8 cellular contexts compared by ENCODE assay signal in genomic region chr3:127734754-127735473, GRCh38.
DNase-seq lines count a peak whose midpoint lies in the region; ATAC-seq and TF ChIP-seq lines count a peak whose summit lies in the region.

No MANE protein-coding gene starts in this region.

- DNase-seq in fibroblast of pulmonary artery (ENCODE audit: low read depth) (peak; percentile 96), pulmonary artery endothelial cell (ENCODE audit: low read depth, low spot score) (peak; percentile 17), T-helper 17 cell (no peak), immature natural killer cell (no peak), NCI-H526 (lab: John Stamatoyannopoulos, UW) (no peak)

- H3K4me3 ChIP-seq in GM08714 (ENCODE audit: low read length) (peak overlapping the region; percentile 92), fibroblast of pulmonary artery (replicated peaks; ENCODE audit: low read depth, low read length) (no peak overlapping the region)

- H3K4me3 Mint-ChIP-seq in T-helper 17 cell (no peak overlapping the region), immature natural killer cell (no peak overlapping the region)

- H3K36me3 Mint-ChIP-seq in T-helper 17 cell (ENCODE audit: low read depth) (no peaks in the 10 kb centered on the region), immature natural killer cell (no peaks in the 10 kb centered on the region)

- H3K27ac Mint-ChIP-seq in T-helper 17 cell, result no peak overlapping the region
- peak overlapping the region in 1 of 6 donors; percentile 2 for H3K27ac Mint-ChIP-seq in immature natural killer cell

- no peak for TF ChIP-seq CTCF in fibroblast of pulmonary artery (IDR thresholded peaks at IDR 0.05; ENCODE audit: low read length, missing control alignments)

- TF ChIP-seq POLR2A in Raji (IDR thresholded peaks at IDR 0.05; ENCODE audit: insufficient read depth, low read depth, low read length), result 0 out of 2 replicates have a peak, but pooled peaks have one; percentile 10

- H3K27me3 Mint-ChIP-seq in T-helper 17 cell (peaks cover 36% of the 10 kb centered on the region), immature natural killer cell (ENCODE audit: low read depth in 3 of 3) (peaks cover 2 to 6% (median 3%) of the 10 kb centered on the region in 3 donors)

- H3K9me3 Mint-ChIP-seq in immature natural killer cell, result no peaks in the 10 kb centered on the region

- H3K9me3 ChIP-seq in T-helper 17 cell (ENCODE audit: control insufficient read depth, low read length, poor library complexity, severe bottlenecking), result no peaks in the 10 kb centered on the region

- ATAC-seq in GM21529 (IDR thresholded peaks at IDR 0.05; ENCODE audit: unreplicated experiment) (no peak), T-helper 17 cell (no peak)

- H3K4me1 Mint-ChIP-seq in T-helper 17 cell (peaks cover 5% of the 10 kb centered on the region), immature natural killer cell (no peaks in the 10 kb centered on the region)

Comparison
In these comparisons a context has a peak if more than half of its experiments do, and no peak if none do; other contexts are left out.
1. DNase-seq: peak in fibroblast of pulmonary artery (single experiment) and pulmonary artery endothelial cell (single experiment); none in T-helper 17 cell (0 of 3), immature natural killer cell (0 of 3) and NCI-H526 (0 of 2).